In the genomic region with DNA sequence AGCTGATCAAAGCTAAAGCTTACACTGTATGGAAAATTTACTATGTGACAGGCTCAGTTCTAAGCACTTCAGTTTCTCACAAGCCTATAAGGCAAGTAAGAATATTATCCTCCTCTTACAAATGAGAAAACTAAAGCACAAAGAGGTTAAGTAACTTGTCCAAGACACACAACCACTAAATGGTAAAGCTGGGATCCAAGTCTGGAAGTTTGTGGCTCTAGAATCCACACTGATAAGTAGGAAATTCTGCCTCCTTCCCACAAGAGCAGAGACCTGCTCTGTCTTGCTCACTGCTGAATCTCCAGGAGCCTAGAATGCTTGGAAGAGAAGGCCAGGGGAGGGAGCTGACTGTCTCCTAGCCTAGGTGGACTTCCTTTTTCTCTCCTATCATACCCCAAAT, we compare ENCODE assay signal across 3 cellular contexts.
TF ChIP-seq lines count a peak whose summit lies in the region.

No MANE protein-coding gene starts in this region.

TF ChIP-seq in SK-N-SH treated with all-trans-retinoic acid at 6 μM for 48 hours, 23 proteins besides CTCF, POLR2A, EP300 and RAD21 (continues in another document):
- TF ChIP-seq, protein P1, sequence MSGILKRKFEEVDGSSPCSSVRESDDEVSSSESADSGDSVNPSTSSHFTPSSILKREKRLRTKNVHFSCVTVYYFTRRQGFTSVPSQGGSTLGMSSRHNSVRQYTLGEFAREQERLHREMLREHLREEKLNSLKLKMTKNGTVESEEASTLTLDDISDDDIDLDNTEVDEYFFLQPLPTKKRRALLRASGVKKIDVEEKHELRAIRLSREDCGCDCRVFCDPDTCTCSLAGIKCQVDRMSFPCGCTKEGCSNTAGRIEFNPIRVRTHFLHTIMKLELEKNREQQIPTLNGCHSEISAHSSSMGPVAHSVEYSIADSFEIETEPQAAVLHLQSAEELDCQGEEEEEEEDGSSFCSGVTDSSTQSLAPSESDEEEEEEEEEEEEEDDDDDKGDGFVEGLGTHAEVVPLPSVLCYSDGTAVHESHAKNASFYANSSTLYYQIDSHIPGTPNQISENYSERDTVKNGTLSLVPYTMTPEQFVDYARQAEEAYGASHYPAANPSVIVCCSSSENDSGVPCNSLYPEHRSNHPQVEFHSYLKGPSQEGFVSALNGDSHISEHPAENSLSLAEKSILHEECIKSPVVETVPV (CRISPR knock-in tag; IDR thresholded peaks at IDR 0.05): no peak
- no peak for TF ChIP-seq TOX (CRISPR knock-in tag; IDR thresholded peaks at IDR 0.05; ENCODE audit: borderline replicate concordance)
- no peak for TF ChIP-seq ZFP30 (CRISPR knock-in tag; IDR thresholded peaks at IDR 0.05)
- no peak for TF ChIP-seq TCF4 (CRISPR knock-in tag; IDR thresholded peaks at IDR 0.05; ENCODE audit: borderline replicate concordance)
- TF ChIP-seq GLIS3 (CRISPR knock-in tag; IDR thresholded peaks at IDR 0.05): no peak
- TF ChIP-seq, protein P2, sequence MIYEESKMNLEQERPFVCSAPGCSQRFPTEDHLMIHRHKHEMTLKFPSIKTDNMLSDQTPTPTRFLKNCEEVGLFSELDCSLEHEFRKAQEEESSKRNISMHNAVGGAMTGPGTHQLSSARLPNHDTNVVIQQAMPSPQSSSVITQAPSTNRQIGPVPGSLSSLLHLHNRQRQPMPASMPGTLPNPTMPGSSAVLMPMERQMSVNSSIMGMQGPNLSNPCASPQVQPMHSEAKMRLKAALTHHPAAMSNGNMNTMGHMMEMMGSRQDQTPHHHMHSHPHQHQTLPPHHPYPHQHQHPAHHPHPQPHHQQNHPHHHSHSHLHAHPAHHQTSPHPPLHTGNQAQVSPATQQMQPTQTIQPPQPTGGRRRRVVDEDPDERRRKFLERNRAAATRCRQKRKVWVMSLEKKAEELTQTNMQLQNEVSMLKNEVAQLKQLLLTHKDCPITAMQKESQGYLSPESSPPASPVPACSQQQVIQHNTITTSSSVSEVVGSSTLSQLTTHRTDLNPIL (CRISPR knock-in tag; IDR thresholded peaks at IDR 0.05; ENCODE audit: low read depth): no peak
- no peak for TF ChIP-seq PPARA (CRISPR knock-in tag; IDR thresholded peaks at IDR 0.05; ENCODE audit: borderline replicate concordance)
- no peak for TF ChIP-seq ZNF565 (CRISPR knock-in tag; conservative IDR thresholded peaks at IDR 0.05; ENCODE audit: low read depth)
- no peak for TF ChIP-seq SNAI2 (CRISPR knock-in tag; IDR thresholded peaks at IDR 0.05)
- TF ChIP-seq BACH2 (CRISPR knock-in tag; IDR thresholded peaks at IDR 0.05; ENCODE audit: borderline replicate concordance): no peak
- no peak for TF ChIP-seq ZC3H10 (CRISPR knock-in tag; IDR thresholded peaks at IDR 0.05)
- TF ChIP-seq, protein P3, sequence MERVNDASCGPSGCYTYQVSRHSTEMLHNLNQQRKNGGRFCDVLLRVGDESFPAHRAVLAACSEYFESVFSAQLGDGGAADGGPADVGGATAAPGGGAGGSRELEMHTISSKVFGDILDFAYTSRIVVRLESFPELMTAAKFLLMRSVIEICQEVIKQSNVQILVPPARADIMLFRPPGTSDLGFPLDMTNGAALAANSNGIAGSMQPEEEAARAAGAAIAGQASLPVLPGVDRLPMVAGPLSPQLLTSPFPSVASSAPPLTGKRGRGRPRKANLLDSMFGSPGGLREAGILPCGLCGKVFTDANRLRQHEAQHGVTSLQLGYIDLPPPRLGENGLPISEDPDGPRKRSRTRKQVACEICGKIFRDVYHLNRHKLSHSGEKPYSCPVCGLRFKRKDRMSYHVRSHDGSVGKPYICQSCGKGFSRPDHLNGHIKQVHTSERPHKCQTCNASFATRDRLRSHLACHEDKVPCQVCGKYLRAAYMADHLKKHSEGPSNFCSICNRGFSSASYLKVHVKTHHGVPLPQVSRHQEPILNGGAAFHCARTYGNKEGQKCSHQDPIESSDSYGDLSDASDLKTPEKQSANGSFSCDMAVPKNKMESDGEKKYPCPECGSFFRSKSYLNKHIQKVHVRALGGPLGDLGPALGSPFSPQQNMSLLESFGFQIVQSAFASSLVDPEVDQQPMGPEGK (CRISPR knock-in tag; IDR thresholded peaks at IDR 0.05; ENCODE audit: borderline replicate concordance): no peak
- no peak for TF ChIP-seq OSR1 (CRISPR knock-in tag; IDR thresholded peaks at IDR 0.05)
- TF ChIP-seq ZNF70 (CRISPR knock-in tag; IDR thresholded peaks at IDR 0.05): no peak

TF ChIP-seq in SK-N-SH, 30 proteins besides CTCF, POLR2A, EP300 and RAD21 (continues in another document):
- TF ChIP-seq GATA2 (CRISPR knock-in tag; IDR thresholded peaks at IDR 0.05) (no peak), CHD2 (IDR thresholded peaks at IDR 0.05; ENCODE audit: low read length, partially characterized antibody) (no peak), TEAD4 (IDR thresholded peaks at IDR 0.05; ENCODE audit: borderline replicate concordance, insufficient read depth) (no peak), RFX5 (IDR thresholded peaks at IDR 0.05; ENCODE audit: low read length) (no peak), SMC3 (IDR thresholded peaks at IDR 0.05; ENCODE audit: low read depth, low read length) (no peak), NRF1 (IDR thresholded peaks at IDR 0.05; ENCODE audit: low read depth, low read length) (no peak), TAF1 (IDR thresholded peaks at IDR 0.05; ENCODE audit: borderline replicate concordance, low read depth, low read length) (no peak), MEF2A (IDR thresholded peaks at IDR 0.05; ENCODE audit: borderline replicate concordance, low read depth) (no peak), YY1 (IDR thresholded peaks at IDR 0.05; ENCODE audit: low read depth) (no peak), POLR2AphosphoS5 (IDR thresholded peaks at IDR 0.05; ENCODE audit: low read depth, low read length) (no peak)
- TF ChIP-seq, protein P4, sequence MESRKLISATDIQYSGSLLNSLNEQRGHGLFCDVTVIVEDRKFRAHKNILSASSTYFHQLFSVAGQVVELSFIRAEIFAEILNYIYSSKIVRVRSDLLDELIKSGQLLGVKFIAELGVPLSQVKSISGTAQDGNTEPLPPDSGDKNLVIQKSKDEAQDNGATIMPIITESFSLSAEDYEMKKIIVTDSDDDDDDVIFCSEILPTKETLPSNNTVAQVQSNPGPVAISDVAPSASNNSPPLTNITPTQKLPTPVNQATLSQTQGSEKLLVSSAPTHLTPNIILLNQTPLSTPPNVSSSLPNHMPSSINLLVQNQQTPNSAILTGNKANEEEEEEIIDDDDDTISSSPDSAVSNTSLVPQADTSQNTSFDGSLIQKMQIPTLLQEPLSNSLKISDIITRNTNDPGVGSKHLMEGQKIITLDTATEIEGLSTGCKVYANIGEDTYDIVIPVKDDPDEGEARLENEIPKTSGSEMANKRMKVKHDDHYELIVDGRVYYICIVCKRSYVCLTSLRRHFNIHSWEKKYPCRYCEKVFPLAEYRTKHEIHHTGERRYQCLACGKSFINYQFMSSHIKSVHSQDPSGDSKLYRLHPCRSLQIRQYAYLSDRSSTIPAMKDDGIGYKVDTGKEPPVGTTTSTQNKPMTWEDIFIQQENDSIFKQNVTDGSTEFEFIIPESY (IDR thresholded peaks at IDR 0.05; ENCODE audit: borderline replicate concordance, low read depth): no peak
- TF ChIP-seq, protein P5, sequence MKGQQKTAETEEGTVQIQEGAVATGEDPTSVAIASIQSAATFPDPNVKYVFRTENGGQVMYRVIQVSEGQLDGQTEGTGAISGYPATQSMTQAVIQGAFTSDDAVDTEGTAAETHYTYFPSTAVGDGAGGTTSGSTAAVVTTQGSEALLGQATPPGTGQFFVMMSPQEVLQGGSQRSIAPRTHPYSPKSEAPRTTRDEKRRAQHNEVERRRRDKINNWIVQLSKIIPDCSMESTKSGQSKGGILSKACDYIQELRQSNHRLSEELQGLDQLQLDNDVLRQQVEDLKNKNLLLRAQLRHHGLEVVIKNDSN (IDR thresholded peaks at IDR 0.05; ENCODE audit: borderline replicate concordance, low read depth): no peak
- TF ChIP-seq, protein P6, sequence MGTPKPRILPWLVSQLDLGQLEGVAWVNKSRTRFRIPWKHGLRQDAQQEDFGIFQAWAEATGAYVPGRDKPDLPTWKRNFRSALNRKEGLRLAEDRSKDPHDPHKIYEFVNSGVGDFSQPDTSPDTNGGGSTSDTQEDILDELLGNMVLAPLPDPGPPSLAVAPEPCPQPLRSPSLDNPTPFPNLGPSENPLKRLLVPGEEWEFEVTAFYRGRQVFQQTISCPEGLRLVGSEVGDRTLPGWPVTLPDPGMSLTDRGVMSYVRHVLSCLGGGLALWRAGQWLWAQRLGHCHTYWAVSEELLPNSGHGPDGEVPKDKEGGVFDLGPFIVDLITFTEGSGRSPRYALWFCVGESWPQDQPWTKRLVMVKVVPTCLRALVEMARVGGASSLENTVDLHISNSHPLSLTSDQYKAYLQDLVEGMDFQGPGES (IDR thresholded peaks at IDR 0.05; ENCODE audit: low read depth, low read length): no peak

TF ChIP-seq in H1, 55 proteins besides CTCF, POLR2A, EP300 and RAD21:
- TF ChIP-seq CREB1 (IDR thresholded peaks at IDR 0.05): no peak
- TF ChIP-seq, protein P7, sequence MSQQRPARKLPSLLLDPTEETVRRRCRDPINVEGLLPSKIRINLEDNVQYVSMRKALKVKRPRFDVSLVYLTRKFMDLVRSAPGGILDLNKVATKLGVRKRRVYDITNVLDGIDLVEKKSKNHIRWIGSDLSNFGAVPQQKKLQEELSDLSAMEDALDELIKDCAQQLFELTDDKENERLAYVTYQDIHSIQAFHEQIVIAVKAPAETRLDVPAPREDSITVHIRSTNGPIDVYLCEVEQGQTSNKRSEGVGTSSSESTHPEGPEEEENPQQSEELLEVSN (IDR thresholded peaks at IDR 0.05): no peak
- TF ChIP-seq ASH2L (IDR thresholded peaks at IDR 0.05; ENCODE audit: low read length): no peak
- no peak for TF ChIP-seq SIRT6 (IDR thresholded peaks at IDR 0.05; ENCODE audit: low read length)
- no peak for TF ChIP-seq TCF12 (IDR thresholded peaks at IDR 0.05; ENCODE audit: low read depth, low read length)
- no peak for TF ChIP-seq EGR1 (IDR thresholded peaks at IDR 0.05; ENCODE audit: borderline replicate concordance, low read depth, low read length)
- no peak for TF ChIP-seq KDM5A (IDR thresholded peaks at IDR 0.05; ENCODE audit: low read length)
- TF ChIP-seq YY1 (IDR thresholded peaks at IDR 0.05; ENCODE audit: low read depth, low read length): no peak
- no peak for TF ChIP-seq CBX5 (IDR thresholded peaks at IDR 0.05; ENCODE audit: low read depth, low read length)
- TF ChIP-seq SIX5 (IDR thresholded peaks at IDR 0.05; ENCODE audit: low read depth, low read length): no peak
- no peak for TF ChIP-seq CHD2 (IDR thresholded peaks at IDR 0.05; ENCODE audit: low read length)
- TF ChIP-seq SP1 (IDR thresholded peaks at IDR 0.05; ENCODE audit: low read depth, low read length): no peak
- TF ChIP-seq, protein P8, sequence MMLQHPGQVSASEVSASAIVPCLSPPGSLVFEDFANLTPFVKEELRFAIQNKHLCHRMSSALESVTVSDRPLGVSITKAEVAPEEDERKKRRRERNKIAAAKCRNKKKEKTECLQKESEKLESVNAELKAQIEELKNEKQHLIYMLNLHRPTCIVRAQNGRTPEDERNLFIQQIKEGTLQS (IDR thresholded peaks at IDR 0.05; ENCODE audit: insufficient read depth, low read depth, low read length): no peak
- TF ChIP-seq RXRA (IDR thresholded peaks at IDR 0.05; ENCODE audit: insufficient read depth, low read depth, low read length): no peak
- TF ChIP-seq TEAD4 (IDR thresholded peaks at IDR 0.05; ENCODE audit: low read depth, low read length): no peak
- TF ChIP-seq NRF1 (IDR thresholded peaks at IDR 0.05; ENCODE audit: low read depth, low read length): no peak
- TF ChIP-seq, protein P9, sequence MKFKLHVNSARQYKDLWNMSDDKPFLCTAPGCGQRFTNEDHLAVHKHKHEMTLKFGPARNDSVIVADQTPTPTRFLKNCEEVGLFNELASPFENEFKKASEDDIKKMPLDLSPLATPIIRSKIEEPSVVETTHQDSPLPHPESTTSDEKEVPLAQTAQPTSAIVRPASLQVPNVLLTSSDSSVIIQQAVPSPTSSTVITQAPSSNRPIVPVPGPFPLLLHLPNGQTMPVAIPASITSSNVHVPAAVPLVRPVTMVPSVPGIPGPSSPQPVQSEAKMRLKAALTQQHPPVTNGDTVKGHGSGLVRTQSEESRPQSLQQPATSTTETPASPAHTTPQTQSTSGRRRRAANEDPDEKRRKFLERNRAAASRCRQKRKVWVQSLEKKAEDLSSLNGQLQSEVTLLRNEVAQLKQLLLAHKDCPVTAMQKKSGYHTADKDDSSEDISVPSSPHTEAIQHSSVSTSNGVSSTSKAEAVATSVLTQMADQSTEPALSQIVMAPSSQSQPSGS (IDR thresholded peaks at IDR 0.05; ENCODE audit: low read length): no peak
